Comparison of ENCODE assay signal across 3 cellular contexts in genomic region chr4:157195374-157195773, GRCh38. TPM values are rescaled to one million over a fixed set of nuclear protein-coding genes. Genes with fewer than 3 reads are reported as not detected.
"Had no signal": no experiment of that assay in that cellular context is flagged by ENCODE, and none has a peak within 500 bp of the region (broad histone marks: within the 10 kb centered on the region; RNA-seq: fewer than 3 reads in every experiment).

No MANE protein-coding gene starts in this region.

- DNase-seq: GDM1, GF-D8 had no signal

- H3K4me3 ChIP-seq: GM12878 had no signal

- ATAC-seq: GM12878 had no signal

RNA-seq across cellular contexts. Expression of gene GRIA2, which starts 25.2 kb away (rescaled TPM):
- polyA plus RNA-seq: GM12878 had no signal
